ENCODE assay signal across 1 cellular context in the genomic region with DNA sequence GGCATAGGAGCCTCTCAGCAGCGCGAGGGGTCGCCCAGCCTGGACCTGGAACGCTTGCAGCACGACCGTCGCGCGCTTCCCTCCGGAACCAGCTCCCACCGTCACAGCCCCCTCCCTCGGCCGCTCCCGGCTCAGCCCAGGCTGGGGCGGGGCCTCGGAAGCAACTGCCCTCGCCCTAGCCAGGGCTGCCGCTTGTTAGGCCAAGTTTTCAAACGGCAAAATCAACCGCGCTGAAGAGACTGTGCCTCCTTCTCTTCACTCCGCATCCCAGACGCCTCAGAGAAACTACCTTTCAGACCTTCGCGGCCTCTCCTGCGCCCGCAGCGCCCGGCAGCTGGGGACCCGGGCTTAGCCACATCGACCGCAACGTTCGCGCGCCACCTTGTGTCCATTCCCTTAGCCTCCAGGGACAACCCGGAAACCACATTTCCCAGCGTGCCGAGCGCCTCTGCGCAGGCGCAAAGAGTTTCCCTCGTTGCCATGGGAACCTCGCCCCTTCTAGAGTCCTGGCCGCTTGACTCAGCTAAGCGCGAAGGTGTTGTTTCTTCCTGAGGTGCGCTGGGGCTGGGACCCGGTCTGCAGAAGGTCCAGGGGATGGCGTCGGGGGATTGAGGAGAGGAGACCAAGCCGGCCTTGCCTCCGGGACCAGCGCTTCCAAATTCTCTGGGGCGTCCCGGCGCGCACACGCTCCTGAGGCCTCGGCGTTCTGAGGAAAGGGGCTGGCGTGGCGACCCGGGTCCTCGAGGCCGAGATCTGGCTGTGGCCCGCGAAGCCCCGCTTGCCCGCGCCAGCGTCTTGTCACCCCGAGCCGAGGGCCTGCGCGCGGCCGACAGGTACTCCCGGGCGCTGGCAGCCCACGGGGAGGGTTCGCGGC.
TF ChIP-seq lines count a peak whose summit lies in the region.

No MANE protein-coding gene starts in this region.

TF ChIP-seq in H1, 55 proteins besides CTCF, POLR2A, EP300 and RAD21:
- no peak for TF ChIP-seq SP1 (IDR thresholded peaks at IDR 0.05; ENCODE audit: low read depth, low read length)
- peak; percentile 79 for TF ChIP-seq KDM4A (IDR thresholded peaks at IDR 0.05; ENCODE audit: low read depth, low read length, severe bottlenecking)
- TF ChIP-seq, protein P1, sequence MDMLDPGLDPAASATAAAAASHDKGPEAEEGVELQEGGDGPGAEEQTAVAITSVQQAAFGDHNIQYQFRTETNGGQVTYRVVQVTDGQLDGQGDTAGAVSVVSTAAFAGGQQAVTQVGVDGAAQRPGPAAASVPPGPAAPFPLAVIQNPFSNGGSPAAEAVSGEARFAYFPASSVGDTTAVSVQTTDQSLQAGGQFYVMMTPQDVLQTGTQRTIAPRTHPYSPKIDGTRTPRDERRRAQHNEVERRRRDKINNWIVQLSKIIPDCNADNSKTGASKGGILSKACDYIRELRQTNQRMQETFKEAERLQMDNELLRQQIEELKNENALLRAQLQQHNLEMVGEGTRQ (IDR thresholded peaks at IDR 0.05; ENCODE audit: low read length) = no peak
- TF ChIP-seq TCF12 (IDR thresholded peaks at IDR 0.05; ENCODE audit: low read depth, low read length) = peak; percentile 41; the same call in 1 of the 2 replicates
- 0 out of 2 replicates have a peak, but pooled peaks have one; percentile 20 for TF ChIP-seq SRF (IDR thresholded peaks at IDR 0.05; ENCODE audit: low read depth, low read length)
- TF ChIP-seq JUND (IDR thresholded peaks at IDR 0.05; ENCODE audit: low read length) = no peak; the same call in 1 of the 2 replicates
- peak; percentile 96 for TF ChIP-seq NRF1 (IDR thresholded peaks at IDR 0.05; ENCODE audit: low read depth, low read length)
- TF ChIP-seq NANOG (IDR thresholded peaks at IDR 0.05; ENCODE audit: insufficient read depth, low read depth, low read length, poor library complexity, severe bottlenecking) = no peak
- TF ChIP-seq SP4 (IDR thresholded peaks at IDR 0.05; ENCODE audit: low read length) = peak; percentile 41; the same call in 1 of the 2 replicates
- peak; percentile 3 to 45; a peak in 2 of 4 replicates for TF ChIP-seq HDAC2 (IDR thresholded peaks at IDR 0.05; ENCODE audit: borderline replicate concordance in 1 of 2, low read depth in 2 of 2, low read length in 2 of 2)
- no peak for TF ChIP-seq RNF2 (IDR thresholded peaks at IDR 0.05; ENCODE audit: borderline replicate concordance, low read depth, low read length, missing control alignments, poor library complexity, severe bottlenecking)
- no peak for TF ChIP-seq TEAD4 (IDR thresholded peaks at IDR 0.05; ENCODE audit: low read depth, low read length)
- TF ChIP-seq SIN3A (conservative IDR thresholded peaks at IDR 0.05 in 1 of 2, IDR thresholded peaks at IDR 0.05 in 1 of 2; ENCODE audit: low read depth in 1 of 2, low read length in 2 of 2) = peak in 1 of 2 experiments; percentile 95; a peak in 2 of 4 replicates
- TF ChIP-seq SP2 (IDR thresholded peaks at IDR 0.05; ENCODE audit: low read length) = no peak
- no peak; the same call in 1 of the 2 replicates for TF ChIP-seq GABPA (IDR thresholded peaks at IDR 0.05; ENCODE audit: borderline replicate concordance, insufficient read depth, low read length)
- TF ChIP-seq CBX5 (IDR thresholded peaks at IDR 0.05; ENCODE audit: low read depth, low read length) = no peak
- TF ChIP-seq EGR1 (IDR thresholded peaks at IDR 0.05; ENCODE audit: borderline replicate concordance, low read depth, low read length) = no peak
- peak; percentile 81 for TF ChIP-seq SIX5 (IDR thresholded peaks at IDR 0.05; ENCODE audit: low read depth, low read length)
- peak; percentile 29; the same call in 1 of the 2 replicates for TF ChIP-seq TBP (IDR thresholded peaks at IDR 0.05; ENCODE audit: low read depth, low read length)
- 0 out of 2 replicates have a peak, but pooled peaks have one; percentile 13 for TF ChIP-seq BACH1 (IDR thresholded peaks at IDR 0.05; ENCODE audit: low read length)
- TF ChIP-seq ASH2L (IDR thresholded peaks at IDR 0.05; ENCODE audit: low read length) = peak; percentile 2
- peak; percentile 27; the same call in 1 of the 2 replicates for TF ChIP-seq CREB1 (IDR thresholded peaks at IDR 0.05)
- no peak for TF ChIP-seq RXRA (IDR thresholded peaks at IDR 0.05; ENCODE audit: insufficient read depth, low read depth, low read length)
- TF ChIP-seq ZNF274 (IDR thresholded peaks at IDR 0.05; ENCODE audit: borderline replicate concordance, extremely low read depth, low read length) = no peak
- TF ChIP-seq HDAC6 (IDR thresholded peaks at IDR 0.05; ENCODE audit: low read depth, low read length) = no peak
- no peak for TF ChIP-seq YY1 (IDR thresholded peaks at IDR 0.05; ENCODE audit: low read depth, low read length)
- TF ChIP-seq, protein P2, sequence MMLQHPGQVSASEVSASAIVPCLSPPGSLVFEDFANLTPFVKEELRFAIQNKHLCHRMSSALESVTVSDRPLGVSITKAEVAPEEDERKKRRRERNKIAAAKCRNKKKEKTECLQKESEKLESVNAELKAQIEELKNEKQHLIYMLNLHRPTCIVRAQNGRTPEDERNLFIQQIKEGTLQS (IDR thresholded peaks at IDR 0.05; ENCODE audit: insufficient read depth, low read depth, low read length) = peak; percentile 62; the same call in 1 of the 2 replicates
- TF ChIP-seq TAF1 (IDR thresholded peaks at IDR 0.05; ENCODE audit: low read depth, low read length) = peak; percentile 47; the same call in 1 of the 2 replicates
- TF ChIP-seq, protein P3, sequence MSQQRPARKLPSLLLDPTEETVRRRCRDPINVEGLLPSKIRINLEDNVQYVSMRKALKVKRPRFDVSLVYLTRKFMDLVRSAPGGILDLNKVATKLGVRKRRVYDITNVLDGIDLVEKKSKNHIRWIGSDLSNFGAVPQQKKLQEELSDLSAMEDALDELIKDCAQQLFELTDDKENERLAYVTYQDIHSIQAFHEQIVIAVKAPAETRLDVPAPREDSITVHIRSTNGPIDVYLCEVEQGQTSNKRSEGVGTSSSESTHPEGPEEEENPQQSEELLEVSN (IDR thresholded peaks at IDR 0.05) = peak; percentile 61
- no peak for TF ChIP-seq POLR2AphosphoS5 (IDR thresholded peaks at IDR 0.05; ENCODE audit: low read depth, low read length)
- peak; percentile 37 for TF ChIP-seq CTBP2 (IDR thresholded peaks at IDR 0.05; ENCODE audit: borderline replicate concordance, insufficient read depth, insufficient read length, low read length)
- TF ChIP-seq, protein P4, sequence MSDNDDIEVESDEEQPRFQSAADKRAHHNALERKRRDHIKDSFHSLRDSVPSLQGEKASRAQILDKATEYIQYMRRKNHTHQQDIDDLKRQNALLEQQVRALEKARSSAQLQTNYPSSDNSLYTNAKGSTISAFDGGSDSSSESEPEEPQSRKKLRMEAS (IDR thresholded peaks at IDR 0.05) = no peak; the same call in 1 of the 2 replicates
